Comparison of ENCODE assay signal across 8 cellular contexts in genomic region chr10:95513941-95514392, GRCh38. TPM values are rescaled to one million over a fixed set of nuclear protein-coding genes. Genes with fewer than 3 reads are reported as not detected.
A peak's percentile ranks its signal among the peaks of the same experiment; 100 is the strongest.
DNase-seq lines count a peak whose midpoint lies in the region; ATAC-seq and TF ChIP-seq lines count a peak whose summit lies in the region.

No MANE protein-coding gene starts in this region.

- intact Hi-C loops in adrenal gland (cut with DNase I) = no loop called here
- intact Hi-C loops in left cardiac atrium (cut with DNase I) = no loop called here

- H3K36me3 ChIP-seq in adrenal gland (replicated peaks in 1 of 2) = no peaks in the 10 kb centered on the region

- H3K9me3 ChIP-seq in adrenal gland (replicated peaks in 1 of 3) = no peaks in the 10 kb centered on the region

- 12 to 25% (median 23%) methylated on average over 2 of the region's 2 CpGs for WGBS in adrenal gland, 4 donors

- H3K4me3 ChIP-seq in adrenal gland = no peak overlapping the region

- TF ChIP-seq CTCF in adrenal gland (IDR thresholded peaks at IDR 0.05) = no peak

- ATAC-seq in left cardiac atrium (peak; percentile 73 to 76), HG02588 (IDR thresholded peaks at IDR 0.05; ENCODE audit: unreplicated experiment) (no peak), HG02981 (IDR thresholded peaks at IDR 0.05; ENCODE audit: unreplicated experiment) (no peak)

- DNase-seq in HCEC 1CT = peak; percentile 25
- DNase-seq in adrenal gland = peak; percentile 46 to 72 (median 60)
- peak; percentile 48 for DNase-seq in left cardiac atrium
- DNase-seq in stimulated activated CD8-positive, alpha-beta memory T cell treated with anti-CD3 and anti-CD28 coated beads, Interleukin-4, amount 100 ng/mL, for 48 hours = peak; percentile 40
- DNase-seq in NCI-H2171 treated with DMSO at 0.1 percent for 48 hours (lab: John Stamatoyannopoulos, UW) = no peak
- no peak for DNase-seq in COLO668 (lab: John Stamatoyannopoulos, UW; ENCODE audit: unreplicated experiment)

- no peaks in the 10 kb centered on the region for H3K27me3 ChIP-seq in adrenal gland

- peaks cover 0 to 9% of the 10 kb centered on the region in 2 donors for H3K4me1 ChIP-seq in adrenal gland (replicated peaks in 1 of 2)

- peak overlapping the region in 2 of 5 donors; percentile 28 to 74 for H3K27ac ChIP-seq in adrenal gland

- TF ChIP-seq POLR2A in adrenal gland (IDR thresholded peaks at IDR 0.05) = no peak

RNA-seq across cellular contexts. Expression of gene SORBS1, which starts 47.2 kb away (rescaled TPM):
- total RNA-seq in adrenal gland (10 to 100 TPM; 11.4 to 43.4 (median 21.0) TPM), left cardiac atrium (100 to 1,000 TPM; 465 to 617 TPM)
- 10 to 100 TPM; 16.7 to 26.5 (median 18.9) TPM for polyA plus RNA-seq in adrenal gland

Comparison
In these comparisons a context has a peak if more than half of its experiments do, and no peak if none do; other contexts are left out.
1. DNase-seq: peak in HCEC 1CT (single experiment), adrenal gland (7 of 7), left cardiac atrium (single experiment) and stimulated activated CD8-positive, alpha-beta memory T cell treated with anti-CD3 and anti-CD28 coated beads, Interleukin-4, amount 100 ng/mL, for 48 hours (single experiment); none in NCI-H2171 treated with DMSO at 0.1 percent for 48 hours (single experiment) and COLO668 (single experiment).
2. ATAC-seq: peak in left cardiac atrium (2 of 2); none in HG02588 (single experiment) and HG02981 (single experiment).
3. RNA of gene SORBS1, which starts 47.2 kb away (total RNA-seq): 465 to 617 TPM in left cardiac atrium; 11.4 to 43.4 TPM in adrenal gland; every median in the first group is over 10 times any median in the second.